Comparison of ENCODE assay signal across 30 cellular contexts in the genomic region with DNA sequence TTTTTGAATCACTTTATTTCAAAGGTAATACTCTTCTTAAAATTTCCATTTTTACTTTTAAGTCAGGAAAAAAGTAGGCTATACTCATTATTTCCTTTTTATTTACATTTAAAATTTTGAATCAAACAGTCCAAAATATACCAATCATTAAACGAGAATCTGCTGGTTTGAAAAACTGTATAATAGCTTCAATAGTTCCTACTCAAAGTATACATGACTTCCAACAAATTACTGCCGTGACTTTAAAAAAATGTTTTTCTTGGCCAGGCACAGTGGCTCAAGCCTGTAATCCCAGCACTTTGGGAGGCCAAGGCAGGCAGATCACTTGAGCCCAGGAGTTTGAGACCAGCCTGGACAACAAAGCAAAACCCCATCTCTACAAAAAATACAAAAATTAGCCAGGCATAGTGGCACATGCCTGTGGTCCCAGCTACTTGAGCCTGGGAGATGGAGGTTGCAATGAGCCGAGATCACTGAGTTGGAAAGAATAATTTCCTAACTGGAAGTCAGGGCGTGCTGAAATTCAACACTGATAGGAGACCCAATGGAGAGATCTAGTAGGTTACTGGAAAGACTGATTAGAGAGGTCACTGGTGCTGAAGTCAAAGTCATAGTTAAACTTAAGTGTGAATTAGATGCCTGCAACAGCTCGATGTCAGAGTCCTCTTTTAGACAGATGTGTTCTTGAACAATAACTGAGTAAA. TPM values are rescaled to one million over a fixed set of nuclear protein-coding genes. Genes with fewer than 3 reads are reported as not detected.
DNase-seq lines count a peak whose midpoint lies in the region; ATAC-seq, FAIRE-seq and TF ChIP-seq lines count a peak whose summit lies in the region.
"Had no signal": no experiment of that assay in that cellular context is flagged by ENCODE, and none has a peak within 500 bp of the region (broad histone marks: within the 10 kb centered on the region; RNA-seq: fewer than 3 reads in every experiment).

No MANE protein-coding gene starts in this region.

- 23% methylated on average over 5 of the region's 5 CpGs for WGBS in thyroid gland, 2 donors

- H3K9me3 Mint-ChIP-seq in chondrocyte (ENCODE audit: low read depth), result no peaks in the 10 kb centered on the region
- H3K9me3 Mint-ChIP-seq: activated CD4-positive, alpha-beta memory T cell treated with anti-CD3 and anti-CD28 coated beads, Interleukin-2, amount 10 ng/mL, durations not matched to agents 7 days and 5 days; activated naive CD4-positive, alpha-beta T cell treated with anti-CD3 and anti-CD28 coated beads, Interleukin-2, amount 50 U/mL, for 24 hours; activated T-helper 2 cell treated with anti-CD3 and anti-CD28 coated beads, Interferon-gamma antibody, Interleukin-2, Interleukin-4, amounts not matched to agents 10 μg/mL and 5 μg/mL and 100 μg/mL, durations not matched to agents 14 hours and 24 hours and 36 hours; CD8-positive, alpha-beta T cell; GM23338; stimulated activated naive CD8-positive, alpha-beta T cell treated with anti-CD3 and anti-CD28 coated beads, Interleukin-15, amount 100 ng/mL, for 72 hours had no signal

- no peak overlapping the region for H3K27ac ChIP-seq in right atrium auricular region
- H3K27ac ChIP-seq in thyroid gland, result peak overlapping the region; percentile 25 to 46 (median 34)
- H3K27ac ChIP-seq: A549, neural progenitor cell, prostate gland, skin epidermis had no signal

- H3K4me1 ChIP-seq in right atrium auricular region, result peaks cover 0 to 19% of the 10 kb centered on the region in 2 donors
- peaks cover 26 to 39% of the 10 kb centered on the region in 2 donors for H3K4me1 ChIP-seq in thyroid gland
- H3K4me1 ChIP-seq: neural progenitor cell, prostate gland had no signal

- H3K27me3 ChIP-seq in right atrium auricular region (no peaks in the 10 kb centered on the region), thyroid gland (no peaks in the 10 kb centered on the region)
- H3K27me3 ChIP-seq: neural progenitor cell had no signal

- no peaks in the 10 kb centered on the region for H3K27me3 Mint-ChIP-seq in chondrocyte (ENCODE audit: low read depth)
- H3K27me3 Mint-ChIP-seq: activated CD4-positive, alpha-beta memory T cell treated with anti-CD3 and anti-CD28 coated beads, Interleukin-2, amount 10 ng/mL, durations not matched to agents 7 days and 5 days; activated naive CD4-positive, alpha-beta T cell treated with anti-CD3 and anti-CD28 coated beads, Interleukin-2, amount 50 U/mL, for 24 hours; stimulated activated naive CD8-positive, alpha-beta T cell treated with anti-CD3 and anti-CD28 coated beads, Interleukin-15, amount 100 ng/mL, for 72 hours had no signal

- intact Hi-C loops in left ventricle myocardium superior (cut with micrococcal nuclease), result no loop called here
- intact Hi-C loops in thyroid gland (cut with DNase I), result no loop called here

- FAIRE-seq in frontal cortex (lab: Jason Lieb, UNC), result no peak
- FAIRE-seq: A549 had no signal

- H3K4me1 Mint-ChIP-seq in chondrocyte (ENCODE audit: low read depth), result peaks cover 18% of the 10 kb centered on the region
- H3K4me1 Mint-ChIP-seq: neural progenitor cell had no signal

- H3K9me3 ChIP-seq in right atrium auricular region, result no peaks in the 10 kb centered on the region
- no peaks in the 10 kb centered on the region for H3K9me3 ChIP-seq in thyroid gland
- H3K9me3 ChIP-seq: A549, prostate gland had no signal

- DNase-seq in left ventricle myocardium superior (no peak), right atrium auricular region (ENCODE audit: low spot score) (no peak), chondrocyte (ENCODE audit: low spot score) (no peak), left kidney (ENCODE audit: low read depth, low spot score) (peak; percentile 63), thyroid gland (peak; percentile 61 to 67), GM19238 (ENCODE audit: insufficient read length, low spot score) (no peak), frontal cortex (ENCODE audit: low spot score in 2 of 2) (no peak)
- DNase-seq: activated CD4-positive, alpha-beta memory T cell treated with anti-CD3 and anti-CD28 coated beads, Interleukin-2, amount 10 ng/mL, durations not matched to agents 7 days and 5 days; activated CD8-positive, alpha-beta memory T cell treated with anti-CD3 and anti-CD28 coated beads, Interleukin-2, amount 50 U/mL, for 48 hours; AML-193; anterior cingulate cortex; CD8-positive, alpha-beta T cell; central memory CD4-positive, alpha-beta T cell; MV-4-11; NCI-H146; NCI-H2107; NCI-H446; NCI-H82; RPMI8226; stimulated activated CD8-positive, alpha-beta memory T cell treated with anti-CD3 and anti-CD28 coated beads, Interleukin-4, amount 100 ng/mL, for 48 hours; stimulated activated naive CD8-positive, alpha-beta T cell treated with anti-CD3 and anti-CD28 coated beads, Interleukin-15, amount 100 ng/mL, for 72 hours had no signal

- no peak overlapping the region for H3K4me3 ChIP-seq in right atrium auricular region
- no peak overlapping the region for H3K4me3 ChIP-seq in thyroid gland (replicated peaks in 1 of 3)
- H3K4me3 ChIP-seq: A549, GM23338, neural progenitor cell, prostate gland, skin epidermis had no signal

- TF ChIP-seq POLR2A in thyroid gland (IDR thresholded peaks at IDR 0.05), result no peak

- no peak for TF ChIP-seq CTCF in right atrium auricular region (IDR thresholded peaks at IDR 0.05)
- TF ChIP-seq CTCF in chondrocyte (IDR thresholded peaks at IDR 0.05), result no peak
- TF ChIP-seq CTCF in thyroid gland (IDR thresholded peaks at IDR 0.05), result no peak

- peaks cover 2% of the 10 kb centered on the region for H3K36me3 Mint-ChIP-seq in chondrocyte (ENCODE audit: low read depth)

- peak overlapping the region; percentile 20 for H3K4me3 Mint-ChIP-seq in chondrocyte (ENCODE audit: unreplicated experiment)
- H3K4me3 Mint-ChIP-seq: activated CD4-positive, alpha-beta memory T cell treated with anti-CD3 and anti-CD28 coated beads, Interleukin-2, amount 10 ng/mL, durations not matched to agents 7 days and 5 days; activated naive CD4-positive, alpha-beta T cell treated with anti-CD3 and anti-CD28 coated beads, Interleukin-2, amount 50 U/mL, for 24 hours; CD8-positive, alpha-beta T cell; GM23338; neural progenitor cell; stimulated activated naive CD8-positive, alpha-beta T cell treated with anti-CD3 and anti-CD28 coated beads, Interleukin-15, amount 100 ng/mL, for 72 hours had no signal

- H3K36me3 ChIP-seq in right atrium auricular region, result no peaks in the 10 kb centered on the region
- H3K36me3 ChIP-seq in thyroid gland, result no peaks in the 10 kb centered on the region
- H3K36me3 ChIP-seq: neural progenitor cell, prostate gland had no signal

- H3K27ac Mint-ChIP-seq in chondrocyte (ENCODE audit: unreplicated experiment), result peak overlapping the region; percentile 76
- H3K27ac Mint-ChIP-seq: activated CD4-positive, alpha-beta memory T cell treated with anti-CD3 and anti-CD28 coated beads, Interleukin-2, amount 10 ng/mL, durations not matched to agents 7 days and 5 days; activated naive CD4-positive, alpha-beta T cell treated with anti-CD3 and anti-CD28 coated beads, Interleukin-2, amount 50 U/mL, for 24 hours; activated T-helper 2 cell treated with anti-CD3 and anti-CD28 coated beads, Interferon-gamma antibody, Interleukin-2, Interleukin-4, amounts not matched to agents 10 μg/mL and 5 μg/mL and 100 μg/mL, durations not matched to agents 14 hours and 24 hours and 36 hours; CD8-positive, alpha-beta T cell; GM23338; neural progenitor cell; stimulated activated naive CD8-positive, alpha-beta T cell treated with anti-CD3 and anti-CD28 coated beads, Interleukin-15, amount 100 ng/mL, for 72 hours had no signal

- ATAC-seq in left ventricle myocardium superior (peak; percentile 32), GM21619 (IDR thresholded peaks at IDR 0.05; ENCODE audit: unreplicated experiment) (no peak)
- ATAC-seq: A549; activated CD4-positive, CD25-positive, alpha-beta regulatory T cell treated with anti-CD3 and anti-CD28 coated beads, Interleukin-2, amount 50 U/mL, for 24 hours; CD8-positive, alpha-beta T cell; GM23338; stimulated activated naive CD8-positive, alpha-beta T cell treated with anti-CD3 and anti-CD28 coated beads, Interleukin-15, amount 100 ng/mL, for 72 hours had no signal

RNA-seq across cellular contexts. Expression of gene KLHL8, which starts 9.0 kb away (rescaled TPM):
- total RNA-seq in left ventricle myocardium superior (13.4 TPM), right atrium auricular region (1 to 10 TPM; 5.9 to 6.9 TPM), chondrocyte (9.1 to 12.3 TPM (median 10.4 TPM) in 3 replicates), thyroid gland (10 to 100 TPM; 24.1 to 32.8 (median 27.9) TPM), frontal cortex (162 TPM)

Comparison
In these comparisons a context has a peak if more than half of its experiments do, and no peak if none do; other contexts are left out.
1. DNase-seq: peak in left kidney (single experiment) and thyroid gland (2 of 2); none in left ventricle myocardium superior (single experiment), right atrium auricular region (single experiment), chondrocyte (single experiment), GM19238 (single experiment) and frontal cortex (0 of 2).
2. H3K27ac ChIP-seq: peak in thyroid gland (3 of 3); none in right atrium auricular region (0 of 2).